In the genomic region with DNA sequence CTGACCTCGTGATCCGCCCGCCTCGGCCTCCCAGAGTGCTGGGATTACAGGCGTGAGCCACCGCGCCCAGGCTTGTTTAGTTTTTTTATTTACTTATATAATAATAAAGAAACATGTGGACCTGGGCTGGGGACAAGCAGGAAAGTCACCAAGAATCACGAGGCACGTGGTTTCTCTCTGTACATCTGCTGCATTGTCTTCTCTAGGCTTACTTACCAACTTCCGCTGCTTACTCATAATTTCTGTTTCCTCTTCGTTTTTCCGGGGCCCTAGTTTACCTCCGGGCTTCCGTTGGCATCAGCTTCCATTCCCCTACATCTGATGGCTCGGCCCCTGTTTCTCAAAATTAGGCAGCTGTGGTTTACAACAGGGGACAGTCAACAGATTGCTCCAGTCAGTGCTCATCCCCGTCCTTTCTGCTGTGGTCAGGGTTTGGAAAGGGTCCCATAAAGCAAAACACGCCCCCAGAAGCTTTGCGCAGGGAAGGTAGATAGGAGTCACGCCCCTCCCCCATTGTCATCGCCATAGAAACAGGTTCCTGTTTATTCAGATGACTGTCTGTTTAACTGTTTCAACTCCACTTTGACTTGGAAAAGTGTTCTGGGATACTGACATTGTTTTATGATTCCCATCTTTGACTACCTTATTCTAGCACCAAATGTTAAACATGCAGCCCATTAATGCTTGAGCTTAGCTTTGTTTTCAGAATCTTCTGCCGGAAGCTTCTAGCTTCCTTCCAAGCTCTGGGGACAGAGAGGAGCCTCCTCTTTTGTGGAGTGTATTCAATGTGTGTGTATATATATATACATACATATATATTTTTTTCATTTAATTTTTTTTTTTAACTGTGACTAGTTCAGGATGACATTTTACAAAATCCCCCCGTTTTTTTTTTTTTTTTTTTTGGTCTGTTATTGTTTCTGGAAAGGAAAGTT, we compare ENCODE assay signal across 8 cellular contexts. TPM values are rescaled to one million over a fixed set of nuclear protein-coding genes. Genes with fewer than 3 reads are reported as not detected.
DNase-seq lines count a peak whose midpoint lies in the region; ATAC-seq and TF ChIP-seq lines count a peak whose summit lies in the region.

No MANE protein-coding gene starts in this region.

- H3K27me3 Mint-ChIP-seq in immature natural killer cell (ENCODE audit: low read depth in 3 of 3) (peaks cover 6 to 10% (median 9%) of the 10 kb centered on the region in 3 donors), Calu3 (ENCODE audit: unreplicated experiment) (no peaks in the 10 kb centered on the region)

- peaks cover 36 to 45% of the 10 kb centered on the region in 2 donors for H3K4me1 Mint-ChIP-seq in immature natural killer cell
- no peaks in the 10 kb centered on the region for H3K4me1 Mint-ChIP-seq in Calu3 (ENCODE audit: low read depth, unreplicated experiment)

- H3K4me3 Mint-ChIP-seq in immature natural killer cell = peak overlapping the region; percentile 85 to 93 (median 88)
- H3K4me3 Mint-ChIP-seq in Calu3 (ENCODE audit: low read depth, unreplicated experiment) = no peak overlapping the region

- H3K36me3 Mint-ChIP-seq in immature natural killer cell (peaks cover 0 to 4% (median 0%) of the 10 kb centered on the region in 3 donors), Calu3 (ENCODE audit: insufficient read depth, unreplicated experiment) (no peaks in the 10 kb centered on the region)

- DNase-seq in T-helper 2 cell (peak; percentile 12 to 96 (median 64)), amygdala (lab: John Stamatoyannopoulos, UW) (peak in 30 of 56 donors; percentile 1 to 56 (median 20)), immature natural killer cell (peak; percentile 79 to 85 (median 85)), Calu3 (no peak), NCI-H1436 treated with DMSO at 0.1 percent for 48 hours (lab: John Stamatoyannopoulos, UW) (no peak)
- peak; percentile 51 to 68 (median 61) for DNase-seq in stimulated activated CD4-positive, alpha-beta T cell treated with anti-CD3 and anti-CD28 coated beads, Interleukin-1b, Interleukin-23, amount 100 ng/mL, for 24 hours (ENCODE audit: low read depth in 4 of 4, low spot score in 1 of 4)

- ATAC-seq in GM18907 (IDR thresholded peaks at IDR 0.05; ENCODE audit: unreplicated experiment) (peak; percentile 50), HG03342 (IDR thresholded peaks at IDR 0.05; ENCODE audit: unreplicated experiment) (peak; percentile 45)

- H3K9me3 Mint-ChIP-seq in immature natural killer cell (no peaks in the 10 kb centered on the region), Calu3 (ENCODE audit: low read depth, unreplicated experiment) (no peaks in the 10 kb centered on the region)

- CTCF ChIA-PET in Calu3 (lab: Charles Lee) = interaction anchor here (0.6 to 0.8 kb wide), 2 partner anchors 26 to 214 kb away, joined by 3 to 7 read pairs; no protein-coding TSS in a partner anchor

- no peak for TF ChIP-seq CTCF in Calu3 (IDR thresholded peaks at IDR 0.05; ENCODE audit: unreplicated experiment)

- H3K27ac Mint-ChIP-seq in immature natural killer cell (peak overlapping the region; percentile 91 to 98 (median 97)), Calu3 (ENCODE audit: unreplicated experiment) (no peak overlapping the region)

- intact Hi-C loops in Calu3 (cut with micrococcal nuclease; ENCODE audit: unreplicated experiment) = no loop called here

- no TSS peak for BruUV-seq in Calu3 (replicated peaks; lab: Mats Ljungman, UMichigan)

RNA-seq across cellular contexts. Expression of a gene that starts 32.0 kb away (rescaled TPM):
- under 1 TPM in 2 of 3 donors, not detected in 1; 0.08 to 0.32 TPM for polyA plus RNA-seq in immature natural killer cell
- 0.07 TPM in 1 of 2 replicates, not detected in the other for total RNA-seq in Calu3 (2022)

RNA-seq across cellular contexts. Expression of a gene that starts 50.7 kb away (rescaled TPM):
- polyA plus RNA-seq in immature natural killer cell = 10 to 100 TPM; 11.1 to 36.3 (median 18.4) TPM
- total RNA-seq in Calu3 (2022) = 21.4 and 29.6 TPM in 2 replicates

Comparison
In these comparisons a context has a peak if more than half of its experiments do, and no peak if none do; other contexts are left out.
1. DNase-seq: peak in T-helper 2 cell (5 of 5), amygdala (30 of 56), immature natural killer cell (3 of 3) and stimulated activated CD4-positive, alpha-beta T cell treated with anti-CD3 and anti-CD28 coated beads, Interleukin-1b, Interleukin-23, amount 100 ng/mL, for 24 hours (4 of 4); none in Calu3 (single experiment) and NCI-H1436 treated with DMSO at 0.1 percent for 48 hours (single experiment).